In genomic region chr2:3533836-3534235, GRCh38 we compare ENCODE assay signal across 15 cellular contexts. TPM values are rescaled to one million over a fixed set of nuclear protein-coding genes. Genes with fewer than 3 reads are reported as not detected.
A peak's percentile ranks its signal among the peaks of the same experiment; 100 is the strongest.
DNase-seq lines count a peak whose midpoint lies in the region; ATAC-seq and TF ChIP-seq lines count a peak whose summit lies in the region.
"Had no signal": no experiment of that assay in that cellular context is flagged by ENCODE, and none has a peak within 500 bp of the region (broad histone marks: within the 10 kb centered on the region; RNA-seq: fewer than 3 reads in every experiment).

No MANE protein-coding gene starts in this region.

- peak overlapping the region in 11 of 12 donors; percentile 15 to 55 (median 37) for H3K4me3 ChIP-seq in heart left ventricle

- 58 to 77% (median 71%) methylated on average over 6 of the region's 6 CpGs for WGBS in heart left ventricle, 4 donors

- TF ChIP-seq CTCF in heart left ventricle (IDR thresholded peaks at IDR 0.05) (no peak), nephron (IDR thresholded peaks at IDR 0.05; ENCODE audit: unreplicated experiment in 3 of 3) (no peak), type B pancreatic cell (conservative IDR thresholded peaks at IDR 0.05) (no peak), CD14-positive monocyte (IDR thresholded peaks at IDR 0.05) (no peak)

- H3K27ac Mint-ChIP-seq in nephron (peak overlapping the region in 2 of 3 experiments; percentile 48 to 49), type B pancreatic cell (peak overlapping the region; percentile 70), CD14-positive monocyte (no peak overlapping the region)

- peaks cover 2 to 33% (median 18%) of the 10 kb centered on the region in 12 donors for H3K4me1 ChIP-seq in heart left ventricle

- peak overlapping the region; percentile 27 to 92 (median 80) for H3K27ac ChIP-seq in heart left ventricle

- H3K4me1 Mint-ChIP-seq in nephron (peaks cover 14% of the 10 kb centered on the region), type B pancreatic cell (ENCODE audit: unreplicated experiment) (peaks cover 12% of the 10 kb centered on the region), CD14-positive monocyte (peaks cover 9% of the 10 kb centered on the region)

- intact Hi-C loops in Right ventricle myocardium superior (cut with DNase I) (no loop called here), left cardiac atrium (cut with DNase I) (no loop called here), heart left ventricle (cut with DNase I) (no loop called here), CD14-positive monocyte (cut with micrococcal nuclease) (no loop called here)

- no peaks in the 10 kb centered on the region for H3K36me3 Mint-ChIP-seq in nephron (ENCODE audit: low read depth)
- H3K36me3 Mint-ChIP-seq in type B pancreatic cell, result no peaks in the 10 kb centered on the region
- H3K36me3 Mint-ChIP-seq in CD14-positive monocyte, result peaks cover 1 to 8% of the 10 kb centered on the region in 2 donors

- peak overlapping the region in 1 of 3 experiments; percentile 40 for H3K4me3 Mint-ChIP-seq in nephron
- no peak overlapping the region for H3K4me3 Mint-ChIP-seq in type B pancreatic cell
- H3K4me3 Mint-ChIP-seq in CD14-positive monocyte, result no peak overlapping the region

- H3K27me3 Mint-ChIP-seq in nephron (ENCODE audit: low read depth) (peaks cover 3% of the 10 kb centered on the region), type B pancreatic cell (no peaks in the 10 kb centered on the region), CD14-positive monocyte (ENCODE audit: low read depth in 3 of 3) (peaks cover 0 to 1% (median 0%) of the 10 kb centered on the region in 3 donors)

- H3K9me3 Mint-ChIP-seq in nephron (no peaks in the 10 kb centered on the region), type B pancreatic cell (no peaks in the 10 kb centered on the region), CD14-positive monocyte (peaks cover 0 to 5% (median 2%) of the 10 kb centered on the region in 7 donors)

- no peaks in the 10 kb centered on the region for H3K27me3 ChIP-seq in heart left ventricle

- peak in 1 of 2 donors; percentile 57 for TF ChIP-seq POLR2A in heart left ventricle (IDR thresholded peaks at IDR 0.05)

- H3K36me3 ChIP-seq in heart left ventricle, result peaks cover 0 to 25% (median 5%) of the 10 kb centered on the region in 9 donors

- H3K9me3 ChIP-seq in heart left ventricle, result no peaks in the 10 kb centered on the region

- DNase-seq in Right ventricle myocardium superior, result no peak
- DNase-seq in left cardiac atrium, result no peak
- DNase-seq in heart left ventricle, result peak in 2 of 5 donors; percentile 21 to 41
- no peak for DNase-seq in type B pancreatic cell (ENCODE audit: extremely low spot score, unreplicated experiment)
- no peak for DNase-seq in NCI-H1930 (lab: John Stamatoyannopoulos, UW)
- DNase-seq in CD14-positive monocyte (ENCODE audit: low spot score), result no peak
- no peak for DNase-seq in NCI-H187 treated with DMSO at 0.1 percent for 48 hours (lab: John Stamatoyannopoulos, UW)
- DNase-seq: 8988T, C1 segment of cervical spinal cord, NCI-H1436 treated with DMSO at 0.1 percent for 48 hours, NCI-H2107, NCI-H226, NCI-H526, PC-3 had no signal

- peak; percentile 59 for ATAC-seq in Right ventricle myocardium superior (ENCODE audit: poor library complexity)
- no peak for ATAC-seq in left cardiac atrium
- ATAC-seq in heart left ventricle, result peak; percentile 30 to 45 (median 34)
- ATAC-seq: PC-3 had no signal

RNA-seq across cellular contexts. Expression of gene ADI1, which starts 14.5 kb away (rescaled TPM):
- total RNA-seq in Right ventricle myocardium superior (141 TPM), left cardiac atrium (100 to 1,000 TPM; 102 to 128 TPM), heart left ventricle (100 to 1,000 TPM in 8 of 9 donors, 10 to 100 TPM in 1; 94.6 to 200 (median 172) TPM), type B pancreatic cell (ENCODE audit: low replicate concordance) (40.0 and 54.7 TPM in 2 replicates)
- polyA plus RNA-seq in heart left ventricle (100 to 1,000 TPM in 1 of 2 donors, 10 to 100 TPM in 1; 69.2 to 139 TPM), CD14-positive monocyte (10 to 100 TPM; 79.3 to 89.1 TPM)

RNA-seq across cellular contexts. Expression of gene RNASEH1, which starts 24.3 kb away (rescaled TPM):
- 20.8 TPM for total RNA-seq in Right ventricle myocardium superior
- total RNA-seq in left cardiac atrium, result 10 to 100 TPM; 17.3 to 22.2 TPM
- 10 to 100 TPM; 18.3 to 23.6 (median 20.0) TPM for total RNA-seq in heart left ventricle
- 10 to 100 TPM; 12.8 to 31.4 TPM for polyA plus RNA-seq in heart left ventricle
- total RNA-seq in type B pancreatic cell (ENCODE audit: low replicate concordance), result 19.3 and 21.7 TPM in 2 replicates
- 10 to 100 TPM; 14.2 to 16.4 TPM for polyA plus RNA-seq in CD14-positive monocyte

RNA-seq across cellular contexts. Expression of gene RPS7, which starts 41.2 kb away (rescaled TPM):
- total RNA-seq in Right ventricle myocardium superior (570 TPM), left cardiac atrium (100 to 1,000 TPM; 765 to 811 TPM), heart left ventricle (1,000 to 10,000 TPM in 1 of 9 donors, 100 to 1,000 TPM in 8; 407 to 1,112 (median 628) TPM), type B pancreatic cell (ENCODE audit: low replicate concordance) (1,678 and 1,855 TPM in 2 replicates)
- polyA plus RNA-seq in heart left ventricle (1,000 to 10,000 TPM; 1,474 to 1,813 TPM), CD14-positive monocyte (100 to 1,000 TPM; 510 to 608 TPM)

Comparison
In these comparisons a context has a peak if more than half of its experiments do, and no peak if none do; other contexts are left out.
1. ATAC-seq: peak in Right ventricle myocardium superior (single experiment) and heart left ventricle (4 of 4); none in left cardiac atrium (0 of 2).
2. H3K27ac Mint-ChIP-seq: peak in nephron (2 of 3) and type B pancreatic cell (single experiment); none in CD14-positive monocyte (0 of 7).